Comparison of ENCODE assay signal across 40 cellular contexts in the genomic region with DNA sequence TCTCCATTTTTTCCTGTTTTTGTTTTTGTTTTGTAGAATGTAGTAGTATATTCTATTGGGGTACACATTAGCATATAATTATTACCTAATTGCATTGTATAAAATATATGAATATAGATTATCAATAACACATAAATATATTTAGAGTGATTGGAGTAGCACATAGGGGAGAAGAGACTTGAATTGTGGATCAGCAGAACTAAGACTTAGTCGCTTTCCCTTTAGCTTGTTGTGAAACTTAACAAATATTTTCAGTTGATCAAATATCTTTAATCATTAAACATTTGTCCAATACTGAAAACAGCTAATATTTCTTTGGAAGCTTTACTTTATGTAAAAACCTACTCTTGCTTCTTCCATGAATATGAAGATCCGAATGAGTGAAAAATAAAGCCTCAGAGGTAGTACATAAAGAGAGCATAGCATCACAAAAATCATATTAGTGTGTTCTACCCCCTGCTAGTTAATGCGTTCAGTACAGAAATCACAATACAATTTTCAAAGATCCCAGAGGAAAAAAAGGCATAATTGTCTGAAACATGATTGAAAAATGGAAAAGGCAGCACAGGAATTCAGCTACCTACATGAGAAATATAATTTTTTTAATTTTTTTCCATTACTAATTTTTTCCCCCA.
"Had no signal": no experiment of that assay in that cellular context is flagged by ENCODE, and none has a peak within 500 bp of the region (broad histone marks: within the 10 kb centered on the region; RNA-seq: fewer than 3 reads in every experiment).

No MANE protein-coding gene starts in this region.

- H3K36me3 ChIP-seq: adrenal gland, ascending aorta, brain microvascular endothelial cell, breast epithelium, cardiac muscle cell had no signal

- H3K27me3 ChIP-seq: adrenal gland, ascending aorta, body of pancreas, brain microvascular endothelial cell, breast epithelium, cardiac muscle cell had no signal

- H3K27me3 Mint-ChIP-seq: activated naive CD4-positive, alpha-beta T cell treated with anti-CD3 and anti-CD28 coated beads, Interleukin-2, amount 10 ng/mL, durations not matched to agents 7 days and 5 days; activated naive CD4-positive, alpha-beta T cell treated with anti-CD3 and anti-CD28 coated beads, Interleukin-2, amount 50 U/mL, for 24 hours; activated naive CD8-positive, alpha-beta T cell; activated naive CD8-positive, alpha-beta T cell treated with anti-CD3 and anti-CD28 coated beads for 36 hours; activated naive CD8-positive, alpha-beta T cell treated with anti-CD3 and anti-CD28 coated beads, Interleukin-2, amount 10 ng/mL, durations not matched to agents 7 days and 5 days; activated naive CD8-positive, alpha-beta T cell treated with anti-CD3 and anti-CD28 coated beads, Interleukin-2, amount 50 U/mL, for 24 hours; activated T-cell treated with anti-CD3 and anti-CD28 coated beads, Interleukin-2, amount 50 U/mL, for 24 hours; activated T-helper 17 cell treated with anti-CD3 and anti-CD28 coated beads, Interleukin-2, amount 50 U/mL, for 72 hours; brain; central memory CD8-positive, alpha-beta T cell had no signal

- ATAC-seq: activated naive CD4-positive, alpha-beta T cell treated with anti-CD3 and anti-CD28 coated beads, Interleukin-2, amount 50 U/mL, for 72 hours; activated naive CD8-positive, alpha-beta T cell treated with anti-CD3 and anti-CD28 coated beads, Interleukin-2, amount 50 U/mL, for 24 hours; activated T-cell treated with anti-CD3 and anti-CD28 coated beads, Interleukin-2, amount 50 U/mL, for 4 hours; activated T-cell treated with anti-CD3 and anti-CD28 coated beads, Interleukin-2, amount 50 U/mL, for 72 hours; activated T-helper 17 cell treated with anti-CD3 and anti-CD28 coated beads, Interleukin-2, amount 50 U/mL, for 72 hours; body of pancreas had no signal

- H3K4me3 ChIP-seq: adrenal gland, ascending aorta, body of pancreas, breast epithelium, cardiac muscle cell had no signal

- FAIRE-seq: astrocyte, bronchial epithelial cell had no signal

- H3K36me3 Mint-ChIP-seq: activated naive CD4-positive, alpha-beta T cell treated with anti-CD3 and anti-CD28 coated beads, Interleukin-2, amount 10 ng/mL, durations not matched to agents 7 days and 5 days; activated naive CD4-positive, alpha-beta T cell treated with anti-CD3 and anti-CD28 coated beads, Interleukin-2, amount 50 U/mL, for 24 hours; activated naive CD8-positive, alpha-beta T cell; activated naive CD8-positive, alpha-beta T cell treated with anti-CD3 and anti-CD28 coated beads, Interleukin-2, amount 10 ng/mL, durations not matched to agents 7 days and 5 days; brain had no signal

- DNase-seq: activated effector memory CD4-positive, alpha-beta T cell treated with anti-CD3 and anti-CD28 coated beads, Interleukin-2, amount 50 U/mL, for 16 hours; activated effector memory CD4-positive, alpha-beta T cell treated with Interleukin-2 at 50 U/mL for 16 hours; activated gamma-delta T cell; activated gamma-delta T cell treated with Interleukin-2 at 50 U/mL for 16 hours; activated naive CD4-positive, alpha-beta T cell; activated naive CD4-positive, alpha-beta T cell treated with anti-CD3 and anti-CD28 coated beads for 36 hours; activated naive CD4-positive, alpha-beta T cell treated with anti-CD3 and anti-CD28 coated beads, Interleukin-2, amount 10 ng/mL, durations not matched to agents 7 days and 5 days; activated naive CD4-positive, alpha-beta T cell treated with anti-CD3 and anti-CD28 coated beads, Interleukin-2, amount 50 U/mL, for 16 hours; activated naive CD4-positive, alpha-beta T cell treated with Interleukin-2 at 50 U/mL for 16 hours; activated naive CD8-positive, alpha-beta T cell treated with anti-CD3 and anti-CD28 coated beads for 36 hours; activated naive CD8-positive, alpha-beta T cell treated with anti-CD3 and anti-CD28 coated beads, Interleukin-2, amount 10 ng/mL, durations not matched to agents 7 days and 5 days; activated naive CD8-positive, alpha-beta T cell treated with anti-CD3 and anti-CD28 coated beads, Interleukin-2, amount 50 U/mL, for 24 hours; activated T-cell treated with anti-CD3 and anti-CD28 coated beads, Interleukin-2, amount 50 U/mL, for 1 hour; activated T-cell treated with anti-CD3 and anti-CD28 coated beads, Interleukin-2, amount 50 U/mL, for 24 hours; activated T-cell treated with anti-CD3 and anti-CD28 coated beads, Interleukin-2, amount 50 U/mL, for 4 hours; activated T-cell treated with anti-CD3 and anti-CD28 coated beads, Interleukin-2, amount 50 U/mL, for 48 hours; activated T-cell treated with anti-CD3 and anti-CD28 coated beads, Interleukin-2, amount 50 U/mL, for 72 hours; adrenal gland; amniotic stem cell; amygdala; anterior cingulate cortex; aorta; body of pancreas; brain microvascular endothelial cell; caudate nucleus; central memory CD4-positive, alpha-beta T cell; cerebellar nuclear complex had no signal

- H3K27ac ChIP-seq: adrenal gland, ascending aorta, body of pancreas, brain microvascular endothelial cell, breast epithelium, cardiac muscle cell had no signal

- H3K27ac Mint-ChIP-seq: activated naive CD4-positive, alpha-beta T cell treated with anti-CD3 and anti-CD28 coated beads for 36 hours; activated naive CD4-positive, alpha-beta T cell treated with anti-CD3 and anti-CD28 coated beads, Interleukin-2, amount 10 ng/mL, durations not matched to agents 7 days and 5 days; activated naive CD4-positive, alpha-beta T cell treated with anti-CD3 and anti-CD28 coated beads, Interleukin-2, amount 50 U/mL, for 24 hours; activated naive CD4-positive, alpha-beta T cell treated with anti-CD3 and anti-CD28 coated beads, Interleukin-2, amount 50 U/mL, for 72 hours; activated naive CD8-positive, alpha-beta T cell; activated naive CD8-positive, alpha-beta T cell treated with anti-CD3 and anti-CD28 coated beads for 36 hours; activated naive CD8-positive, alpha-beta T cell treated with anti-CD3 and anti-CD28 coated beads, Interleukin-2, amount 10 ng/mL, durations not matched to agents 7 days and 5 days; activated naive CD8-positive, alpha-beta T cell treated with anti-CD3 and anti-CD28 coated beads, Interleukin-2, amount 50 U/mL, for 24 hours; activated T-cell treated with anti-CD3 and anti-CD28 coated beads, Interleukin-2, amount 50 U/mL, for 24 hours; activated T-cell treated with anti-CD3 and anti-CD28 coated beads, Interleukin-2, amount 50 U/mL, for 72 hours; activated T-helper 1 cell treated with anti-CD3 and anti-CD28 coated beads, Interleukin-12 subunit alpha, Interleukin-12 subunit beta, Interleukin-2, Interleukin-4 antibody, amounts not matched to agents 30 ng/mL and 10 ng/mL and 1 ng/mL, durations not matched to agents 14 hours and 24 hours and 36 hours; activated T-helper 17 cell treated with anti-CD3 and anti-CD28 coated beads, Interleukin-2, amount 50 U/mL, for 72 hours; activated T-helper 2 cell treated with anti-CD3 and anti-CD28 coated beads, Interferon-gamma antibody, Interleukin-2, Interleukin-4, amounts not matched to agents 10 μg/mL and 5 μg/mL and 100 μg/mL, durations not matched to agents 14 hours and 24 hours and 36 hours; brain had no signal

- H3K9me3 ChIP-seq: adrenal gland, ascending aorta, breast epithelium had no signal

- H3K4me3 Mint-ChIP-seq: activated naive CD4-positive, alpha-beta T cell treated with anti-CD3 and anti-CD28 coated beads for 36 hours; activated naive CD4-positive, alpha-beta T cell treated with anti-CD3 and anti-CD28 coated beads, Interleukin-2, amount 10 ng/mL, durations not matched to agents 7 days and 5 days; activated naive CD4-positive, alpha-beta T cell treated with anti-CD3 and anti-CD28 coated beads, Interleukin-2, amount 50 U/mL, for 24 hours; activated naive CD8-positive, alpha-beta T cell; activated naive CD8-positive, alpha-beta T cell treated with anti-CD3 and anti-CD28 coated beads for 36 hours; activated naive CD8-positive, alpha-beta T cell treated with anti-CD3 and anti-CD28 coated beads, Interleukin-2, amount 10 ng/mL, durations not matched to agents 7 days and 5 days; activated naive CD8-positive, alpha-beta T cell treated with anti-CD3 and anti-CD28 coated beads, Interleukin-2, amount 50 U/mL, for 24 hours; activated T-cell treated with anti-CD3 and anti-CD28 coated beads, Interleukin-2, amount 50 U/mL, for 24 hours; activated T-cell treated with anti-CD3 and anti-CD28 coated beads, Interleukin-2, amount 50 U/mL, for 4 hours; activated T-cell treated with anti-CD3 and anti-CD28 coated beads, Interleukin-2, amount 50 U/mL, for 72 hours; activated T-helper 1 cell treated with anti-CD3 and anti-CD28 coated beads, Interleukin-12 subunit alpha, Interleukin-12 subunit beta, Interleukin-2, Interleukin-4 antibody, amounts not matched to agents 30 ng/mL and 10 ng/mL and 1 ng/mL, durations not matched to agents 14 hours and 24 hours and 36 hours; activated T-helper 17 cell treated with anti-CD3 and anti-CD28 coated beads, Interleukin-2, amount 50 U/mL, for 72 hours; brain; central memory CD8-positive, alpha-beta T cell had no signal

- H3K4me1 Mint-ChIP-seq: activated naive CD4-positive, alpha-beta T cell treated with anti-CD3 and anti-CD28 coated beads, Interleukin-2, amount 10 ng/mL, durations not matched to agents 7 days and 5 days; activated naive CD4-positive, alpha-beta T cell treated with anti-CD3 and anti-CD28 coated beads, Interleukin-2, amount 50 U/mL, for 24 hours; activated naive CD8-positive, alpha-beta T cell treated with anti-CD3 and anti-CD28 coated beads for 36 hours; activated naive CD8-positive, alpha-beta T cell treated with anti-CD3 and anti-CD28 coated beads, Interleukin-2, amount 10 ng/mL, durations not matched to agents 7 days and 5 days; activated naive CD8-positive, alpha-beta T cell treated with anti-CD3 and anti-CD28 coated beads, Interleukin-2, amount 50 U/mL, for 24 hours; activated T-helper 17 cell treated with anti-CD3 and anti-CD28 coated beads, Interleukin-2, amount 50 U/mL, for 72 hours; brain; central memory CD8-positive, alpha-beta T cell had no signal

- H3K4me1 ChIP-seq: adrenal gland, ascending aorta, body of pancreas, breast epithelium had no signal
